Comparison of ENCODE assay signal across 21 cellular contexts in the genomic region with DNA sequence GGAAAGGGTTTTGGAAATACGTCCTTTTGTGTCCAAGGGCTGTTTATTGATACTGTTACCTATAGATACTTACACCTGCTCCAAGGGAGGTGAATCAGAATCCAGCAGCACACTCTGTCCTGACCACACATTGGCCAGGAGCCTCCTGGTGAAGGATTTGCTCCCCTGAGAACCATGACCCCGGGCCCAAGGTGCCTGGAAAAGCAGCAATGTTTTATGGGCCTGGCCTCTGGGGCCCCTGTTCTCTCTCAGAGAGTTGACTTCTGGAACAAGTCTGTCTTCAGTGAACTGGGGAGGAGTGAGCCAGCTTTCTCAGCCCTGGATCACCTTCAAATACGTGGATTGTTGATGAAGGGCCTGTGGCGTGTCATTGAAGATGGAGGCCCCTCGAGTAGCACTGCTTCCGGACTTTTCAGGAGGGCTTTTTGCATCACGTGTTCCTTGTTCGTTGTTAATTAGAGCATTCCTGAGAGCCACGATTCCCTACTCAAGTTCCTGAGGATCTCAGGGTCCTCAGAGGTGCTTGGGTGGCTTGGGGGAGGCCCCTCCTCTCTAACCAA.
DNase-seq lines count a peak whose midpoint lies in the region; ATAC-seq and TF ChIP-seq lines count a peak whose summit lies in the region.
"Had no signal": no experiment of that assay in that cellular context is flagged by ENCODE, and none has a peak within 500 bp of the region (broad histone marks: within the 10 kb centered on the region; RNA-seq: fewer than 3 reads in every experiment).

No MANE protein-coding gene starts in this region.

- H3K4me2 ChIP-seq in hepatocyte, result no peak overlapping the region

- CTCF ChIA-PET in HEK293T (lab: Yijun Ruan, JAX), result no interaction called here

- H3K4me3 Mint-ChIP-seq in activated T-helper 17 cell treated with anti-CD3 and anti-CD28 coated beads, Interleukin-2, amount 50 U/mL, for 72 hours, result peak overlapping the region; percentile 85
- H3K4me3 Mint-ChIP-seq: nephron progenitor cell; T-helper 1 cell treated with Interleukin-12 subunit alpha and Interleukin-12 subunit beta and Interleukin-4 antibody, amounts not matched to agents 30 μg/mL and 1 μg/mL, for 36 hours had no signal

- 84% methylated on average over 9 of the region's 9 CpGs for WGBS in hepatocyte (ENCODE audit: low lambda C conversion rate, missing lambda C conversion rate)

- peaks cover 6% of the 10 kb centered on the region for H3K4me1 Mint-ChIP-seq in activated T-helper 17 cell treated with anti-CD3 and anti-CD28 coated beads, Interleukin-2, amount 50 U/mL, for 72 hours

- H3K27me3 Mint-ChIP-seq in activated T-helper 17 cell treated with anti-CD3 and anti-CD28 coated beads, Interleukin-2, amount 50 U/mL, for 72 hours, result no peaks in the 10 kb centered on the region

- H2AFZ ChIP-seq in hepatocyte, result no peak overlapping the region

- no peaks in the 10 kb centered on the region for H3K9me2 ChIP-seq in hepatocyte (replicated peaks; ENCODE audit: insufficient read depth)

- no peaks in the 10 kb centered on the region for H3K36me3 Mint-ChIP-seq in activated T-helper 17 cell treated with anti-CD3 and anti-CD28 coated beads, Interleukin-2, amount 50 U/mL, for 72 hours (ENCODE audit: low read depth)

- peak overlapping the region; percentile 87 for H3K27ac Mint-ChIP-seq in activated T-helper 17 cell treated with anti-CD3 and anti-CD28 coated beads, Interleukin-2, amount 50 U/mL, for 72 hours

- no peak overlapping the region for H3K4me3 ChIP-seq in hepatocyte
- no peak overlapping the region for H3K4me3 ChIP-seq in stomach smooth muscle (ENCODE audit: low read length in 2 of 2)
- H3K4me3 ChIP-seq: suprapubic skin had no signal

- peak; percentile 24 for ATAC-seq in Right ventricle myocardium superior (ENCODE audit: poor library complexity)
- no peak for ATAC-seq in Right ventricle myocardium inferior
- ATAC-seq in activated T-helper 17 cell treated with anti-CD3 and anti-CD28 coated beads, Interleukin-2, amount 50 U/mL, for 72 hours (replicated peaks), result no peak
- ATAC-seq in GM18909 (IDR thresholded peaks at IDR 0.05; ENCODE audit: poor library complexity, unreplicated experiment), result no peak
- ATAC-seq in left colon, result no peak
- ATAC-seq: PC-3 had no signal

- H3K27ac ChIP-seq in hepatocyte (peak overlapping the region; percentile 58), stomach smooth muscle (ENCODE audit: low read length) (peak overlapping the region; percentile 73)

- intact Hi-C loops in Right ventricle myocardium superior (cut with DNase I), result no loop called here
- intact Hi-C loops in Right ventricle myocardium inferior (cut with DNase I), result no loop called here
- intact Hi-C loops in left colon (cut with DNase I, micrococcal nuclease), result no loop called here

- H3K36me3 ChIP-seq in hepatocyte (replicated peaks; ENCODE audit: insufficient read depth, low read depth), result peaks cover 4% of the 10 kb centered on the region
- H3K36me3 ChIP-seq in stomach smooth muscle (ENCODE audit: control insufficient read depth in 2 of 2, insufficient read depth in 2 of 2, low read length in 2 of 2), result peaks cover 3 to 6% of the 10 kb centered on the region in 2 donors

- no peak overlapping the region for H3K9ac ChIP-seq in stomach smooth muscle (ENCODE audit: low read length in 2 of 2)

- DNase-seq in Right ventricle myocardium superior (no peak), Right ventricle myocardium inferior (ENCODE audit: missing footprints) (no peak), hepatocyte (ENCODE audit: low spot score) (no peak), HEK293T (ENCODE audit: extremely low spot score) (no peak), left colon (no peak)
- DNase-seq: activated CD4-positive, alpha-beta T cell treated with anti-CD3 and anti-CD28 coated beads for 48 hours; C1 segment of cervical spinal cord; effector CD4-positive, alpha-beta T cell; NCI-H1092 treated with DMSO at 0.1 percent for 48 hours; NCI-H2029; NCI-H226; nephron progenitor cell; PC-3; posterior cingulate gyrus; SIG-M5; stimulated activated CD4-positive, alpha-beta T cell treated with anti-CD3 and anti-CD28 coated beads, Interleukin-1b, Interleukin-23, amount 100 ng/mL, for 48 hours had no signal

- H3K9me3 ChIP-seq in hepatocyte (ENCODE audit: low read depth), result no peaks in the 10 kb centered on the region
- no peaks in the 10 kb centered on the region for H3K9me3 ChIP-seq in stomach smooth muscle (ENCODE audit: control insufficient read depth in 2 of 2, low read length in 2 of 2)
- H3K9me3 ChIP-seq: suprapubic skin had no signal

- no peaks in the 10 kb centered on the region for H3K9me3 Mint-ChIP-seq in activated T-helper 17 cell treated with anti-CD3 and anti-CD28 coated beads, Interleukin-2, amount 50 U/mL, for 72 hours
- H3K9me3 Mint-ChIP-seq: nephron progenitor cell; T-helper 1 cell treated with Interleukin-12 subunit alpha and Interleukin-12 subunit beta and Interleukin-4 antibody, amounts not matched to agents 30 μg/mL and 1 μg/mL, for 36 hours had no signal

- H3K4me1 ChIP-seq in hepatocyte (ENCODE audit: insufficient read depth), result peaks cover 5% of the 10 kb centered on the region
- peaks cover 10% of the 10 kb centered on the region for H3K4me1 ChIP-seq in stomach smooth muscle (ENCODE audit: control insufficient read depth, insufficient read depth, low read length)
- H3K4me1 ChIP-seq: suprapubic skin had no signal

- POLR2A ChIA-PET in HEK293T (lab: Yijun Ruan, JAX), result no interaction called here

- no peaks in the 10 kb centered on the region for H3K79me2 ChIP-seq in hepatocyte

- H3K27me3 ChIP-seq in hepatocyte (no peaks in the 10 kb centered on the region), stomach smooth muscle (ENCODE audit: control insufficient read depth in 1 of 2, insufficient read depth in 2 of 2, low read length in 2 of 2) (no peaks in the 10 kb centered on the region)
- H3K27me3 ChIP-seq: suprapubic skin had no signal

- no peak for TF ChIP-seq CTCF in hepatocyte (IDR thresholded peaks at IDR 0.05; ENCODE audit: poor library complexity)

- no peaks in the 10 kb centered on the region for H4K20me1 ChIP-seq in hepatocyte (ENCODE audit: insufficient read depth, poor library complexity, severe bottlenecking)

TF ChIP-seq in HEK293T, 16 proteins besides CTCF, POLR2A, EP300 and RAD21:
- TF ChIP-seq SUZ12 (IDR thresholded peaks at IDR 0.05), result no peak
- TF ChIP-seq ARNT (IDR thresholded peaks at IDR 0.05), result no peak
- no peak for TF ChIP-seq CTBP1 (IDR thresholded peaks at IDR 0.05; ENCODE audit: borderline replicate concordance)
- TF ChIP-seq L3MBTL2 (conservative IDR thresholded peaks at IDR 0.05), result no peak
- TF ChIP-seq NFRKB (IDR thresholded peaks at IDR 0.05), result no peak
- TF ChIP-seq BHLHE40 (IDR thresholded peaks at IDR 0.05; ENCODE audit: borderline replicate concordance), result no peak
- TF ChIP-seq FOXK2 (IDR thresholded peaks at IDR 0.05), result no peak
- no peak for TF ChIP-seq ELF4 (IDR thresholded peaks at IDR 0.05)
- TF ChIP-seq SP1 (IDR thresholded peaks at IDR 0.05), result no peak
- TF ChIP-seq TARDBP (IDR thresholded peaks at IDR 0.05), result no peak
- no peak for TF ChIP-seq HDGF (IDR thresholded peaks at IDR 0.05; ENCODE audit: borderline replicate concordance)
